23 cellular contexts compared by ENCODE assay signal in genomic region chr15:62816342-62817059, GRCh38.
DNase-seq lines count a peak whose midpoint lies in the region; ATAC-seq, FAIRE-seq and TF ChIP-seq lines count a peak whose summit lies in the region.
"Had no signal": no experiment of that assay in that cellular context is flagged by ENCODE, and none has a peak within 500 bp of the region (broad histone marks: within the 10 kb centered on the region; RNA-seq: fewer than 3 reads in every experiment).

No MANE protein-coding gene starts in this region.

- WGBS in body of pancreas, 2 donors, result 19 to 32% methylated on average over 4 of the region's 4 CpGs

- H3K4me1 Mint-ChIP-seq in progenitor cell of endocrine pancreas (ENCODE audit: low read depth), result peaks cover 32% of the 10 kb centered on the region
- H3K4me1 Mint-ChIP-seq: activated CD4-positive, alpha-beta T cell treated with anti-CD3 and anti-CD28 coated beads, Interleukin-2, amount 10 ng/mL, durations not matched to agents 24 days and 14 days; activated CD8-positive, alpha-beta memory T cell treated with anti-CD3 and anti-CD28 coated beads, Interleukin-2, amount 10 ng/mL, durations not matched to agents 7 days and 5 days had no signal

- no peaks in the 10 kb centered on the region for H3K27me3 ChIP-seq in body of pancreas
- H3K27me3 ChIP-seq: colonic mucosa, uterus had no signal

- peak overlapping the region; percentile 3 for H3K27ac Mint-ChIP-seq in progenitor cell of endocrine pancreas
- H3K27ac Mint-ChIP-seq: activated CD4-positive, alpha-beta T cell treated with anti-CD3 and anti-CD28 coated beads, Interleukin-2, amount 10 ng/mL, durations not matched to agents 24 days and 14 days; activated CD8-positive, alpha-beta memory T cell treated with anti-CD3 and anti-CD28 coated beads, Interleukin-2, amount 10 ng/mL, durations not matched to agents 7 days and 5 days; activated naive CD8-positive, alpha-beta T cell had no signal

- no peaks in the 10 kb centered on the region for H3K9me3 Mint-ChIP-seq in progenitor cell of endocrine pancreas (ENCODE audit: low read depth)
- H3K9me3 Mint-ChIP-seq: activated CD4-positive, alpha-beta T cell treated with anti-CD3 and anti-CD28 coated beads, Interleukin-2, amount 10 ng/mL, durations not matched to agents 24 days and 14 days had no signal

- TF ChIP-seq POLR2A in body of pancreas (IDR thresholded peaks at IDR 0.05), result no peak

- peak overlapping the region in 3 of 4 donors; percentile 4 to 41 (median 28) for H3K27ac ChIP-seq in body of pancreas
- H3K27ac ChIP-seq: colonic mucosa, uterus had no signal

- peak; percentile 51 for FAIRE-seq in G401.6 (lab: Jason Lieb, UNC)
- FAIRE-seq: keratinocyte had no signal

- peaks cover 4% of the 10 kb centered on the region for H3K36me3 Mint-ChIP-seq in progenitor cell of endocrine pancreas (ENCODE audit: insufficient read depth)
- H3K36me3 Mint-ChIP-seq: activated CD8-positive, alpha-beta memory T cell treated with anti-CD3 and anti-CD28 coated beads, Interleukin-2, amount 10 ng/mL, durations not matched to agents 7 days and 5 days; activated naive CD8-positive, alpha-beta T cell had no signal

- TF ChIP-seq CTCF in body of pancreas (IDR thresholded peaks at IDR 0.05), result no peak
- TF ChIP-seq CTCF in progenitor cell of endocrine pancreas (IDR thresholded peaks at IDR 0.05; ENCODE audit: unreplicated experiment), result no peak

- H3K4me3 Mint-ChIP-seq in progenitor cell of endocrine pancreas (ENCODE audit: low read depth), result no peak overlapping the region
- H3K4me3 Mint-ChIP-seq: activated CD4-positive, alpha-beta T cell treated with anti-CD3 and anti-CD28 coated beads, Interleukin-2, amount 10 ng/mL, durations not matched to agents 24 days and 14 days; activated CD8-positive, alpha-beta memory T cell treated with anti-CD3 and anti-CD28 coated beads, Interleukin-2, amount 10 ng/mL, durations not matched to agents 7 days and 5 days; activated naive CD8-positive, alpha-beta T cell had no signal

- H3K27me3 Mint-ChIP-seq in progenitor cell of endocrine pancreas, result no peaks in the 10 kb centered on the region
- H3K27me3 Mint-ChIP-seq: activated naive CD8-positive, alpha-beta T cell had no signal

- ATAC-seq in body of pancreas (no peak), GM21737 (IDR thresholded peaks at IDR 0.05; ENCODE audit: unreplicated experiment) (no peak), HG03521 (IDR thresholded peaks at IDR 0.05; ENCODE audit: unreplicated experiment) (no peak), left colon (no peak)
- ATAC-seq: activated CD8-positive, alpha-beta memory T cell treated with anti-CD3 and anti-CD28 coated beads, Interleukin-2, amount 10 ng/mL, durations not matched to agents 7 days and 5 days had no signal

- intact Hi-C loops in body of pancreas (cut with DNase I) (no loop called here), left colon (cut with DNase I, micrococcal nuclease) (no loop called here)

- no peaks in the 10 kb centered on the region for H3K36me3 ChIP-seq in body of pancreas (replicated peaks in 1 of 2; ENCODE audit: insufficient read depth in 1 of 2, low read depth in 2 of 2)
- H3K36me3 ChIP-seq: colonic mucosa, uterus had no signal

- H3K4me1 ChIP-seq in body of pancreas, result peaks cover 28% of the 10 kb centered on the region

- no peaks in the 10 kb centered on the region for H3K9me3 ChIP-seq in body of pancreas
- H3K9me3 ChIP-seq: colonic mucosa, uterus had no signal

- H3K4me3 ChIP-seq in body of pancreas, result no peak overlapping the region
- H3K4me3 ChIP-seq: colonic mucosa, uterus had no signal

- DNase-seq in body of pancreas (no peak), hepatic stellate cell (ENCODE audit: low spot score) (peak; percentile 21), progenitor cell of endocrine pancreas (ENCODE audit: low spot score, unreplicated experiment) (no peak), left colon (no peak), NCI-H748 treated with DMSO at 0.1 percent for 48 hours (lab: John Stamatoyannopoulos, UW) (no peak)
- DNase-seq: activated CD4-positive, alpha-beta T cell treated with anti-CD3 and anti-CD28 coated beads, Interleukin-2, amount 10 ng/mL, durations not matched to agents 24 days and 14 days; activated CD8-positive, alpha-beta memory T cell treated with anti-CD3 and anti-CD28 coated beads, Interleukin-2, amount 10 ng/mL, durations not matched to agents 7 days and 5 days; C1 segment of cervical spinal cord; Calu3; colonic mucosa; foreskin fibroblast; Karpas-422; NCI-H1092 treated with DMSO at 0.1 percent for 48 hours; NCI-H2107; NCI-H524 treated with DMSO at 0.1 percent for 48 hours; stimulated activated CD8-positive, alpha-beta memory T cell treated with anti-CD3 and anti-CD28 coated beads, Interleukin-4, amount 100 ng/mL, for 48 hours; T-helper 1 cell; uterus had no signal
